11 cellular contexts compared by ENCODE assay signal in genomic region chr9:100058699-100059579, GRCh38. TPM values are rescaled to one million over a fixed set of nuclear protein-coding genes. Genes with fewer than 3 reads are reported as not detected.
DNase-seq lines count a peak whose midpoint lies in the region; ATAC-seq and TF ChIP-seq lines count a peak whose summit lies in the region.
"Had no signal": no experiment of that assay in that cellular context is flagged by ENCODE, and none has a peak within 500 bp of the region (broad histone marks: within the 10 kb centered on the region; RNA-seq: fewer than 3 reads in every experiment).

No MANE protein-coding gene starts in this region.

- ATAC-seq in GM19372 (IDR thresholded peaks at IDR 0.05; ENCODE audit: low read depth, unreplicated experiment) (peak; percentile 76), HG02840 (IDR thresholded peaks at IDR 0.05; ENCODE audit: low FRiP score, unreplicated experiment) (peak; percentile 84), HG03565 (IDR thresholded peaks at IDR 0.05; ENCODE audit: unreplicated experiment) (peak; percentile 76), PC-3 (no peak)

- TF ChIP-seq CTCF in GM10266 (IDR thresholded peaks at IDR 0.05; ENCODE audit: control insufficient read depth, insufficient read depth, low read depth, missing control alignments) (no peak), PC-3 (conservative IDR thresholded peaks at IDR 0.05; ENCODE audit: low read depth, low read length) (no peak)

- no peak overlapping the region for H3K9ac ChIP-seq in GM23248
- no peak overlapping the region for H3K9ac ChIP-seq in PC-3 (ENCODE audit: low read length)
- H3K9ac ChIP-seq: BLaER1 had no signal

- H3K36me3 ChIP-seq in GM23248 (ENCODE audit: low read depth), result peaks cover 14% of the 10 kb centered on the region; the same call in 1 of the 2 replicates
- no peaks in the 10 kb centered on the region for H3K36me3 ChIP-seq in PC-3 (ENCODE audit: low read depth, low read length)

- no peak overlapping the region for H3K27ac ChIP-seq in GM23248
- no peak overlapping the region for H3K27ac ChIP-seq in PC-3 (ENCODE audit: low read length)
- H3K27ac ChIP-seq: BLaER1, breast epithelium had no signal

- 94 to 99% methylated on average over 4 of the region's 4 CpGs for WGBS in GM23248 (ENCODE audit: low coverage in 1 of 2, low lambda C conversion rate in 2 of 2, missing lambda C conversion rate in 2 of 2), 2 experiments

- H3K27me3 ChIP-seq in GM23248 (replicated peaks; ENCODE audit: insufficient read depth) (no peaks in the 10 kb centered on the region), PC-3 (ENCODE audit: low read length) (no peaks in the 10 kb centered on the region)
- H3K27me3 ChIP-seq: BLaER1, breast epithelium had no signal

- CTCF ChIA-PET in PC-3 (lab: Charles Lee), result no interaction called here

- H3K4me1 ChIP-seq in GM23248 (ENCODE audit: insufficient read depth) (peaks cover 9% of the 10 kb centered on the region), PC-3 (ENCODE audit: insufficient read depth, low read length) (peaks cover 7% of the 10 kb centered on the region)
- H3K4me1 ChIP-seq: breast epithelium had no signal

- no TSS peak for BruUV-seq in PC-3 (replicated peaks; lab: Mats Ljungman, UMichigan)

- H3K4me2 ChIP-seq in GM23248 (ENCODE audit: unreplicated experiment), result no peak overlapping the region
- H3K4me2 ChIP-seq in PC-3 (ENCODE audit: low read length), result no peak overlapping the region
- H3K4me2 ChIP-seq: BLaER1 had no signal

- H3K4me3 ChIP-seq in GM23248, result no peak overlapping the region
- no peak overlapping the region for H3K4me3 ChIP-seq in PC-3 (ENCODE audit: low read length)
- H3K4me3 ChIP-seq: BLaER1, breast epithelium had no signal

- intact Hi-C loops in PC-3 (cut with micrococcal nuclease), result no loop called here

- H2AFZ ChIP-seq in GM23248 (no peak overlapping the region), PC-3 (ENCODE audit: low read length) (no peak overlapping the region)

- in situ Hi-C loops in GM23248 (cut with MboI), result no loop called here

- no peaks in the 10 kb centered on the region for H3K9me3 ChIP-seq in GM23248 (ENCODE audit: low read depth)
- no peaks in the 10 kb centered on the region for H3K9me3 ChIP-seq in PC-3 (ENCODE audit: low read length)
- H3K9me3 ChIP-seq: BLaER1, breast epithelium had no signal

- H3F3A ChIP-seq in GM23248 (ENCODE audit: insufficient read depth), result no peaks in the 10 kb centered on the region
- H3F3A ChIP-seq in PC-3 (ENCODE audit: low read length, unreplicated experiment), result no peaks in the 10 kb centered on the region

- no peaks in the 10 kb centered on the region for H3K9me2 ChIP-seq in GM23248 (ENCODE audit: insufficient read depth)
- H3K9me2 ChIP-seq in PC-3 (replicated peaks; ENCODE audit: low read length), result no peaks in the 10 kb centered on the region

- H4K20me1 ChIP-seq in GM23248 (ENCODE audit: insufficient read depth) (no peaks in the 10 kb centered on the region; the same call in 1 of the 2 replicates), PC-3 (ENCODE audit: low read length) (no peaks in the 10 kb centered on the region)

- H3K79me2 ChIP-seq in GM23248 (ENCODE audit: insufficient read depth) (peaks cover 43% of the 10 kb centered on the region), PC-3 (ENCODE audit: low read length) (peaks cover 9% of the 10 kb centered on the region)

- POLR2A ChIA-PET in PC-3 (lab: Charles Lee; ENCODE audit: unreplicated experiment), result no interaction called here

- DNase-seq in GM10266 (ENCODE audit: extremely low spot score) (peak; percentile 47), GM23248 (no peak), PC-3 (no peak), globus pallidus (ENCODE audit: low spot score) (no peak), SKM-1 treated with dmso at 0.1 percent for 144 hours (lab: John Stamatoyannopoulos, UW; ENCODE audit: unreplicated experiment) (no peak)
- DNase-seq: NCI-H748 treated with DMSO at 0.1 percent for 48 hours had no signal

RNA-seq across cellular contexts. Expression of gene ERP44, which starts 39.9 kb away (rescaled TPM):
- total RNA-seq in GM23248 (2014; rRNA removed; shearing (Covaris generic)), result 23.8 and 24.2 TPM in 2 replicates
- polyA plus RNA-seq in GM23248 (2016; fragmentation: Nextera tagmentation; extraction: Ambion mirVana), result 50.5 and 51.6 TPM in 2 replicates
- 5.8 and 7.7 TPM in 2 replicates for total RNA-seq in PC-3 (2014; rRNA removed)

RNA-seq across cellular contexts. Expression of gene INVS, which starts 40.1 kb away (rescaled TPM):
- total RNA-seq in GM23248 (2014; rRNA removed; shearing (Covaris generic)), result 13.8 and 17.0 TPM in 2 replicates
- 8.5 and 10.5 TPM in 2 replicates for polyA plus RNA-seq in GM23248 (2016; fragmentation: Nextera tagmentation; extraction: Ambion mirVana)
- 8.9 and 9.6 TPM in 2 replicates for total RNA-seq in PC-3 (2014; rRNA removed)
